ENCODE assay signal across 8 cellular contexts in genomic region chr1:65687435-65688214, GRCh38.
DNase-seq lines count a peak whose midpoint lies in the region; ATAC-seq and TF ChIP-seq lines count a peak whose summit lies in the region.

No MANE protein-coding gene starts in this region.

- no peaks in the 10 kb centered on the region for H3K27me3 ChIP-seq in right atrium auricular region

- H3K36me3 ChIP-seq in right atrium auricular region: no peaks in the 10 kb centered on the region

- no peak overlapping the region for H3K4me3 Mint-ChIP-seq in T-cell

- CTCF ChIA-PET in T-cell (lab: Charles Lee): interaction anchor here (0.6 to 2.5 kb wide), 24 partner anchors 10 to 1443 kb away, joined by 3 to 28 read pairs (median 4); no protein-coding TSS in a partner anchor

- H3K9me3 ChIP-seq in right atrium auricular region: no peaks in the 10 kb centered on the region

- TF ChIP-seq CTCF in GM12864 (IDR thresholded peaks at IDR 0.05; ENCODE audit: low read depth, low read length, missing control alignments): peak; percentile 89
- TF ChIP-seq CTCF in HFF-Myc (IDR thresholded peaks at IDR 0.05; ENCODE audit: low read depth, low read length, missing control alignments): peak; percentile 75
- TF ChIP-seq CTCF in right atrium auricular region (IDR thresholded peaks at IDR 0.05): peak; percentile 90 to 95

- peaks cover 13 to 22% of the 10 kb centered on the region in 2 donors for H3K27me3 Mint-ChIP-seq in T-cell

- peaks cover 6 to 10% (median 7%) of the 10 kb centered on the region in 3 donors for H3K4me1 Mint-ChIP-seq in T-cell

- no peaks in the 10 kb centered on the region for H3K9me3 Mint-ChIP-seq in T-cell

- H3K36me3 Mint-ChIP-seq in T-cell: no peaks in the 10 kb centered on the region

- no peak overlapping the region for H3K27ac ChIP-seq in right atrium auricular region

- H3K4me3 ChIP-seq in GM12864 (ENCODE audit: low read depth, low read length) (no peak overlapping the region), HFF-Myc (replicated peaks; ENCODE audit: low read depth, low read length) (no peak overlapping the region), right atrium auricular region (no peak overlapping the region)

- POLR2A ChIA-PET in T-cell (lab: Charles Lee): interaction anchor here in 1 of 2 donors (0.5 kb wide), 1 partner anchor 633 kb away, joined by 3 read pairs; no protein-coding TSS in a partner anchor

- H3K4me1 ChIP-seq in right atrium auricular region: peaks cover 0 to 19% of the 10 kb centered on the region in 2 donors

- no peak for DNase-seq in GM12864 (ENCODE audit: low read depth)
- peak; percentile 54 for DNase-seq in HFF-Myc (ENCODE audit: extremely low read depth, low read depth)
- peak; percentile 79 for DNase-seq in NCI-H1105 (lab: John Stamatoyannopoulos, UW)
- DNase-seq in T-cell: peak; percentile 11 to 79 (median 64)
- DNase-seq in amygdala (lab: John Stamatoyannopoulos, UW): peak; percentile 15 to 95 (median 72)
- peak; percentile 91 for DNase-seq in right atrium auricular region (ENCODE audit: low spot score)
- DNase-seq in retina: peak; percentile 83

- H3K27ac Mint-ChIP-seq in T-cell: no peak overlapping the region

- ATAC-seq in T-cell (replicated peaks in 1 of 4) (peak; percentile 61 to 72 (median 70)), HG02840 (IDR thresholded peaks at IDR 0.05; ENCODE audit: low FRiP score, unreplicated experiment) (no peak)
